In genomic region chr3:77915341-77915740, GRCh38 we compare ENCODE assay signal across 17 cellular contexts.
"Had no signal": no experiment of that assay in that cellular context is flagged by ENCODE, and none has a peak within 500 bp of the region (broad histone marks: within the 10 kb centered on the region; RNA-seq: fewer than 3 reads in every experiment).

No MANE protein-coding gene starts in this region.

- DNase-seq: effector CD4-positive, alpha-beta T cell; endodermal cell; heart right ventricle; islet precursor cell; left colon; mucosa of descending colon; natural killer cell; posterior cingulate gyrus; small intestine; stimulated activated CD4-positive, alpha-beta T cell treated with anti-CD3 and anti-CD28 coated beads, Interleukin-2, amount 100 ng/mL, for 48 hours; stimulated activated naive CD8-positive, alpha-beta T cell treated with anti-CD3 and anti-CD28 coated beads, Interleukin-15, Interleukin-2, amounts not matched to agents 100 U/mL and 50 U/mL, for 24 hours; thyroid gland; uterus had no signal

- H3K9me3 ChIP-seq: suprapubic skin, thyroid gland, uterus had no signal

- H3K27me3 ChIP-seq: heart right ventricle, right atrium auricular region, suprapubic skin, thyroid gland, uterus had no signal

- H3K27ac ChIP-seq: coronary artery, heart right ventricle, right atrium auricular region, suprapubic skin, thyroid gland, uterus had no signal

- H3K4me1 ChIP-seq: heart right ventricle, right atrium auricular region, suprapubic skin, thyroid gland, uterus had no signal

- ATAC-seq: esophagus mucosa; heart right ventricle; left colon; mucosa of descending colon; natural killer cell; stimulated activated naive CD8-positive, alpha-beta T cell treated with anti-CD3 and anti-CD28 coated beads, Interleukin-15, Interleukin-2, amounts not matched to agents 100 U/mL and 50 U/mL, for 24 hours had no signal

- H3K4me3 ChIP-seq: coronary artery, heart right ventricle, mucosa of descending colon, right atrium auricular region, suprapubic skin, thyroid gland, uterus had no signal

- H3K36me3 ChIP-seq: heart right ventricle, right atrium auricular region, suprapubic skin, thyroid gland, uterus had no signal
